In genomic region chr17:10738516-10739258, GRCh38 we compare ENCODE assay signal across 24 cellular contexts. TPM values are rescaled to one million over a fixed set of nuclear protein-coding genes. Genes with fewer than 3 reads are reported as not detected.
A peak's percentile ranks its signal among the peaks of the same experiment; 100 is the strongest.
DNase-seq lines count a peak whose midpoint lies in the region; ATAC-seq and TF ChIP-seq lines count a peak whose summit lies in the region.
"Had no signal": no experiment of that assay in that cellular context is flagged by ENCODE, and none has a peak within 500 bp of the region (broad histone marks: within the 10 kb centered on the region; RNA-seq: fewer than 3 reads in every experiment).

No MANE protein-coding gene starts in this region.

- H3K4me3 ChIP-seq in mucosa of stomach (ENCODE audit: low read length): no peak overlapping the region
- H3K4me3 ChIP-seq in vagina: no peak overlapping the region
- H3K4me3 ChIP-seq: body of pancreas, esophagus muscularis mucosa, gastrocnemius medialis, SJSA1 had no signal

- TF ChIP-seq CTCF in vagina (IDR thresholded peaks at IDR 0.05): no peak
- no peak for TF ChIP-seq CTCF in mesothelial cell of epicardium (IDR thresholded peaks at IDR 0.05; ENCODE audit: unreplicated experiment)

- intact Hi-C loops in Right ventricle myocardium superior (cut with DNase I) (no loop called here), cardiac septum (cut with DNase I) (no loop called here), vagina (cut with DNase I) (loop anchor here (5.0 kb wide), 1 partner anchor 109 kb away; no protein-coding TSS in a partner anchor)

- peaks cover 51% of the 10 kb centered on the region for H3K27me3 Mint-ChIP-seq in mesothelial cell of epicardium (ENCODE audit: low read depth)
- peaks cover 3% of the 10 kb centered on the region for H3K27me3 Mint-ChIP-seq in activated T-cell treated with anti-CD3 and anti-CD28 coated beads, Interleukin-2, amount 50 U/mL, for 4 hours (ENCODE audit: low read depth)

- DNase-seq in Right ventricle myocardium superior (no peak), cardiac septum (ENCODE audit: low spot score) (no peak), islet precursor cell (peak; percentile 46), vagina (ENCODE audit: extremely low spot score in 2 of 2) (peak in 1 of 2 donors; percentile 83), mesothelial cell of epicardium (ENCODE audit: low spot score in 2 of 2, unreplicated experiment in 2 of 2) (no peak)
- DNase-seq in activated T-cell treated with anti-CD3 and anti-CD28 coated beads, Interleukin-2, amount 50 U/mL, for 4 hours: no peak
- DNase-seq: activated CD4-positive, alpha-beta T cell treated with anti-CD3 and anti-CD28 coated beads for 4 hours; activated CD8-positive, alpha-beta memory T cell treated with anti-CD3 and anti-CD28 coated beads for 24 hours; activated gamma-delta T cell treated with Interleukin-2 at 50 U/mL for 16 hours; activated T-cell treated with anti-CD3 and anti-CD28 coated beads, Interleukin-2, amount 50 U/mL, for 1 hour; body of pancreas; DMS153; gastrocnemius medialis; HFFc6; mammary epithelial cell; NCI-H146; NCI-H510A treated with DMSO at 0.1 percent for 48 hours; T-helper 17 cell had no signal

- ATAC-seq in Right ventricle myocardium superior (ENCODE audit: poor library complexity): peak; percentile 36
- no peak for ATAC-seq in activated T-cell treated with anti-CD3 and anti-CD28 coated beads, Interleukin-2, amount 50 U/mL, for 4 hours
- no peak for ATAC-seq in GM18867 (IDR thresholded peaks at IDR 0.05; ENCODE audit: unreplicated experiment)
- ATAC-seq: body of pancreas; gastrocnemius medialis; natural killer cell treated with Interleukin-12 subunit alpha and Interleukin-12 subunit beta and Interleukin-15 and Interleukin-18, amount 100 ng/mL, for 72 hours; T-helper 17 cell had no signal

- no peak overlapping the region for H3K27ac Mint-ChIP-seq in mesothelial cell of epicardium
- H3K27ac Mint-ChIP-seq: HFFc6; natural killer cell treated with Interleukin-12 subunit alpha and Interleukin-12 subunit beta and Interleukin-15 and Interleukin-18, amount 100 ng/mL, for 72 hours had no signal

- H3K27ac ChIP-seq in vagina: peak overlapping the region; percentile 36
- H3K27ac ChIP-seq: esophagus muscularis mucosa, gastrocnemius medialis, parathyroid adenoma, SJSA1 had no signal

- H3K4me1 Mint-ChIP-seq in mesothelial cell of epicardium: peaks cover 1% of the 10 kb centered on the region
- peaks cover 6% of the 10 kb centered on the region for H3K4me1 Mint-ChIP-seq in activated T-cell treated with anti-CD3 and anti-CD28 coated beads, Interleukin-2, amount 50 U/mL, for 4 hours (ENCODE audit: low read depth)

- TF ChIP-seq POLR2A in vagina (IDR thresholded peaks at IDR 0.05): no peak

- no peaks in the 10 kb centered on the region for H3K27me3 ChIP-seq in mucosa of stomach (ENCODE audit: control insufficient read depth, insufficient read depth, low read length)
- H3K27me3 ChIP-seq in vagina: no peaks in the 10 kb centered on the region
- H3K27me3 ChIP-seq: body of pancreas, esophagus muscularis mucosa, gastrocnemius medialis, SJSA1 had no signal

- H3K4me1 ChIP-seq in mucosa of stomach (ENCODE audit: control insufficient read depth, insufficient read depth, low read length) (peaks cover 74% of the 10 kb centered on the region), vagina (peaks cover 18% of the 10 kb centered on the region)
- H3K4me1 ChIP-seq: parathyroid adenoma, SJSA1 had no signal

- H3K9ac ChIP-seq in mucosa of stomach (ENCODE audit: low read length): peak overlapping the region; percentile 30
- H3K9ac ChIP-seq: parathyroid adenoma had no signal

- H3K36me3 Mint-ChIP-seq in mesothelial cell of epicardium: no peaks in the 10 kb centered on the region
- H3K36me3 Mint-ChIP-seq in activated T-cell treated with anti-CD3 and anti-CD28 coated beads, Interleukin-2, amount 50 U/mL, for 4 hours (ENCODE audit: insufficient read depth): no peaks in the 10 kb centered on the region
- H3K36me3 Mint-ChIP-seq: natural killer cell treated with Interleukin-12 subunit alpha and Interleukin-12 subunit beta and Interleukin-15 and Interleukin-18, amount 100 ng/mL, for 72 hours had no signal

- no peaks in the 10 kb centered on the region for H3K36me3 ChIP-seq in mucosa of stomach (ENCODE audit: control insufficient read depth, insufficient read depth, low read length)
- H3K36me3 ChIP-seq in vagina: no peaks in the 10 kb centered on the region
- H3K36me3 ChIP-seq: esophagus muscularis mucosa, gastrocnemius medialis, SJSA1 had no signal

- H3K9me3 Mint-ChIP-seq in mesothelial cell of epicardium: no peaks in the 10 kb centered on the region
- no peaks in the 10 kb centered on the region for H3K9me3 Mint-ChIP-seq in activated T-cell treated with anti-CD3 and anti-CD28 coated beads, Interleukin-2, amount 50 U/mL, for 4 hours
- H3K9me3 Mint-ChIP-seq: HFFc6; natural killer cell treated with Interleukin-12 subunit alpha and Interleukin-12 subunit beta and Interleukin-15 and Interleukin-18, amount 100 ng/mL, for 72 hours had no signal

- no peaks in the 10 kb centered on the region for H3K9me3 ChIP-seq in mucosa of stomach (ENCODE audit: control insufficient read depth, low read length)
- no peaks in the 10 kb centered on the region for H3K9me3 ChIP-seq in vagina
- H3K9me3 ChIP-seq: body of pancreas, esophagus muscularis mucosa, gastrocnemius medialis had no signal

- H3K4me3 Mint-ChIP-seq in mesothelial cell of epicardium: no peak overlapping the region
- H3K4me3 Mint-ChIP-seq in activated T-cell treated with anti-CD3 and anti-CD28 coated beads, Interleukin-2, amount 50 U/mL, for 4 hours: no peak overlapping the region
- H3K4me3 Mint-ChIP-seq: HFFc6; natural killer cell treated with Interleukin-12 subunit alpha and Interleukin-12 subunit beta and Interleukin-15 and Interleukin-18, amount 100 ng/mL, for 72 hours; T-helper 17 cell had no signal

RNA-seq across cellular contexts. Expression of gene TMEM220, which starts 8.9 kb away (rescaled TPM):
- 7.6 TPM for total RNA-seq in Right ventricle myocardium superior
- total RNA-seq in cardiac septum: 3.7 TPM
- total RNA-seq in vagina: 10.3 TPM
- 3.9 to 5.7 TPM (median 4.9 TPM) in 3 replicates for total RNA-seq in mesothelial cell of epicardium
- 1 to 10 TPM; 1.7 to 3.0 (median 1.8) TPM for total RNA-seq in activated T-cell treated with anti-CD3 and anti-CD28 coated beads, Interleukin-2, amount 50 U/mL, for 4 hours

RNA-seq across cellular contexts. Expression of gene ADPRM, which starts 41.3 kb away (rescaled TPM):
- total RNA-seq in Right ventricle myocardium superior: 3.3 TPM
- total RNA-seq in cardiac septum: 4.4 TPM
- 18.7 TPM for total RNA-seq in vagina
- total RNA-seq in mesothelial cell of epicardium: 9.1 to 12.2 TPM (median 11.5 TPM) in 3 replicates
- 1 to 10 TPM; 5.9 to 7.7 (median 7.6) TPM for total RNA-seq in activated T-cell treated with anti-CD3 and anti-CD28 coated beads, Interleukin-2, amount 50 U/mL, for 4 hours

RNA-seq across cellular contexts. Expression of gene SCO1, which starts 41.4 kb away (rescaled TPM):
- total RNA-seq in Right ventricle myocardium superior (27.6 TPM), cardiac septum (36.3 TPM), vagina (38.8 TPM), mesothelial cell of epicardium (29.0 to 30.7 TPM (median 29.8 TPM) in 3 replicates)
- total RNA-seq in activated T-cell treated with anti-CD3 and anti-CD28 coated beads, Interleukin-2, amount 50 U/mL, for 4 hours: 10 to 100 TPM; 54.7 to 56.2 (median 55.7) TPM
